ENCODE assay signal across 29 cellular contexts in the genomic region with DNA sequence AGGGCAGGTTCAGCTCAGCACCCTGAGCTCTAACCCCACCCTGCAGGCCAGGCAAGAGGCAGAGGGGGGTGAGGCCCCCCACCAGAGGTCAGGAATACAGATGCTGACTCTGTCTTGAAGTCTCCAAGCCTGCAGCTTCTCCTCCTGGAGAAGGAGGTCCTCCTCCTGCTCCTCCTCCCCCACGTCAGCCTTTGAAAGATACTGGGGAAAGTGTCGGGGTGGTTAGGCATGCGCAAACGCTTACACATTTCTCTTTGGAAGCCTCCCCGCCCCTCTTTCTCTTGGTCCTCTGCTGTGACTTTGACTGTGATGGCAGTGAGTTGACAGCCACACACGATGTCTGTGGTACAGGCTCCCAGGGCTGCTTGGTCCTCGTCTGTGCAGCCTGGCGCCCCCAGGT.
"Had no signal": no experiment of that assay in that cellular context is flagged by ENCODE, and none has a peak within 500 bp of the region (broad histone marks: within the 10 kb centered on the region; RNA-seq: fewer than 3 reads in every experiment).

No MANE protein-coding gene starts in this region.

- H3K27ac Mint-ChIP-seq: activated CD4-positive, alpha-beta memory T cell treated with anti-CD3 and anti-CD28 coated beads, Interleukin-2, amount 10 ng/mL, durations not matched to agents 7 days and 5 days; activated CD4-positive, alpha-beta T cell treated with anti-CD3 and anti-CD28 coated beads for 36 hours; activated CD4-positive, alpha-beta T cell treated with anti-CD3 and anti-CD28 coated beads, Interleukin-2, amount 10 ng/mL, durations not matched to agents 24 days and 14 days; activated naive CD4-positive, alpha-beta T cell treated with anti-CD3 and anti-CD28 coated beads, Interleukin-2, amount 10 ng/mL, durations not matched to agents 7 days and 5 days; activated naive CD4-positive, alpha-beta T cell treated with anti-CD3 and anti-CD28 coated beads, Interleukin-2, amount 50 U/mL, for 72 hours; activated naive CD8-positive, alpha-beta T cell treated with anti-CD3 and anti-CD28 coated beads, Interleukin-2, amount 10 ng/mL, durations not matched to agents 7 days and 5 days; activated T-cell treated with anti-CD3 and anti-CD28 coated beads, Interleukin-2, amount 50 U/mL, for 24 hours; activated T-cell treated with anti-CD3 and anti-CD28 coated beads, Interleukin-2, amount 50 U/mL, for 72 hours; brain; dendritic cell treated with granulocyte-macrophage colony-stimulating factor and Interleukin-4, amounts not matched to agents 40 ng/mL and 50 ng/mL, for 4 days had no signal

- H3K4me1 ChIP-seq: breast epithelium, foreskin keratinocyte had no signal

- H3K27me3 Mint-ChIP-seq: activated CD4-positive, alpha-beta memory T cell treated with anti-CD3 and anti-CD28 coated beads, Interleukin-2, amount 10 ng/mL, durations not matched to agents 7 days and 5 days; activated CD4-positive, alpha-beta T cell treated with anti-CD3 and anti-CD28 coated beads for 36 hours; activated CD4-positive, alpha-beta T cell treated with anti-CD3 and anti-CD28 coated beads, Interleukin-2, amount 10 ng/mL, durations not matched to agents 24 days and 14 days; activated naive CD4-positive, alpha-beta T cell treated with anti-CD3 and anti-CD28 coated beads, Interleukin-2, amount 10 ng/mL, durations not matched to agents 7 days and 5 days; activated naive CD8-positive, alpha-beta T cell treated with anti-CD3 and anti-CD28 coated beads, Interleukin-2, amount 10 ng/mL, durations not matched to agents 7 days and 5 days; activated T-cell treated with anti-CD3 and anti-CD28 coated beads, Interleukin-2, amount 50 U/mL, for 24 hours; brain had no signal

- H3K36me3 ChIP-seq: breast epithelium, cardiac muscle cell had no signal

- H3K4me1 Mint-ChIP-seq: activated CD4-positive, alpha-beta memory T cell treated with anti-CD3 and anti-CD28 coated beads, Interleukin-2, amount 10 ng/mL, durations not matched to agents 7 days and 5 days; activated CD4-positive, alpha-beta T cell treated with anti-CD3 and anti-CD28 coated beads for 36 hours; activated naive CD4-positive, alpha-beta T cell treated with anti-CD3 and anti-CD28 coated beads, Interleukin-2, amount 10 ng/mL, durations not matched to agents 7 days and 5 days; activated naive CD8-positive, alpha-beta T cell treated with anti-CD3 and anti-CD28 coated beads, Interleukin-2, amount 10 ng/mL, durations not matched to agents 7 days and 5 days had no signal

- H3K4me3 Mint-ChIP-seq: activated CD4-positive, alpha-beta memory T cell treated with anti-CD3 and anti-CD28 coated beads, Interleukin-2, amount 10 ng/mL, durations not matched to agents 7 days and 5 days; activated CD4-positive, alpha-beta T cell treated with anti-CD3 and anti-CD28 coated beads for 36 hours; activated CD4-positive, alpha-beta T cell treated with anti-CD3 and anti-CD28 coated beads, Interleukin-2, amount 10 ng/mL, durations not matched to agents 24 days and 14 days; activated naive CD4-positive, alpha-beta T cell treated with anti-CD3 and anti-CD28 coated beads, Interleukin-2, amount 10 ng/mL, durations not matched to agents 7 days and 5 days; activated naive CD8-positive, alpha-beta T cell treated with anti-CD3 and anti-CD28 coated beads, Interleukin-2, amount 10 ng/mL, durations not matched to agents 7 days and 5 days; activated T-cell treated with anti-CD3 and anti-CD28 coated beads, Interleukin-2, amount 50 U/mL, for 24 hours; activated T-cell treated with anti-CD3 and anti-CD28 coated beads, Interleukin-2, amount 50 U/mL, for 72 hours; brain; dendritic cell treated with granulocyte-macrophage colony-stimulating factor and Interleukin-4, amounts not matched to agents 40 ng/mL and 50 ng/mL, for 4 days had no signal

- H3K9me3 ChIP-seq: ascending aorta, breast epithelium, esophagus muscularis mucosa, gastroesophageal sphincter had no signal

- H3K36me3 Mint-ChIP-seq: activated naive CD4-positive, alpha-beta T cell treated with anti-CD3 and anti-CD28 coated beads, Interleukin-2, amount 10 ng/mL, durations not matched to agents 7 days and 5 days; activated naive CD4-positive, alpha-beta T cell treated with anti-CD3 and anti-CD28 coated beads, Interleukin-2, amount 50 U/mL, for 72 hours; activated naive CD8-positive, alpha-beta T cell treated with anti-CD3 and anti-CD28 coated beads, Interleukin-2, amount 10 ng/mL, durations not matched to agents 7 days and 5 days had no signal

- H3K9me3 Mint-ChIP-seq: activated CD4-positive, alpha-beta memory T cell treated with anti-CD3 and anti-CD28 coated beads, Interleukin-2, amount 10 ng/mL, durations not matched to agents 7 days and 5 days; activated CD4-positive, alpha-beta T cell treated with anti-CD3 and anti-CD28 coated beads, Interleukin-2, amount 10 ng/mL, durations not matched to agents 24 days and 14 days; activated naive CD4-positive, alpha-beta T cell treated with anti-CD3 and anti-CD28 coated beads, Interleukin-2, amount 10 ng/mL, durations not matched to agents 7 days and 5 days; activated naive CD8-positive, alpha-beta T cell treated with anti-CD3 and anti-CD28 coated beads, Interleukin-2, amount 10 ng/mL, durations not matched to agents 7 days and 5 days; activated T-cell treated with anti-CD3 and anti-CD28 coated beads, Interleukin-2, amount 50 U/mL, for 24 hours; activated T-cell treated with anti-CD3 and anti-CD28 coated beads, Interleukin-2, amount 50 U/mL, for 72 hours; dendritic cell treated with granulocyte-macrophage colony-stimulating factor and Interleukin-4, amounts not matched to agents 40 ng/mL and 50 ng/mL, for 4 days had no signal

- DNase-seq: activated CD4-positive, alpha-beta memory T cell treated with anti-CD3 and anti-CD28 coated beads, Interleukin-2, amount 10 ng/mL, durations not matched to agents 7 days and 5 days; activated CD4-positive, alpha-beta T cell treated with anti-CD3 and anti-CD28 coated beads for 36 hours; activated CD4-positive, alpha-beta T cell treated with anti-CD3 and anti-CD28 coated beads, Interleukin-2, amount 10 ng/mL, durations not matched to agents 24 days and 14 days; activated CD4-positive, CD25-positive, alpha-beta regulatory T cell; activated CD4-positive, CD25-positive, alpha-beta regulatory T cell treated with anti-CD3 and anti-CD28 coated beads, Interleukin-2, amount 50 U/mL, for 72 hours; activated CD8-positive, alpha-beta memory T cell treated with anti-CD3 and anti-CD28 coated beads, Interleukin-2, amount 50 U/mL, for 48 hours; activated gamma-delta T cell; activated naive CD4-positive, alpha-beta T cell; activated naive CD4-positive, alpha-beta T cell treated with anti-CD3 and anti-CD28 coated beads, Interleukin-2, amount 10 ng/mL, durations not matched to agents 7 days and 5 days; activated naive CD8-positive, alpha-beta T cell treated with anti-CD3 and anti-CD28 coated beads, Interleukin-2, amount 10 ng/mL, durations not matched to agents 7 days and 5 days; activated T-cell treated with anti-CD3 and anti-CD28 coated beads for 4 hours; activated T-cell treated with anti-CD3 and anti-CD28 coated beads, Interleukin-2, amount 50 U/mL, for 24 hours; activated T-cell treated with anti-CD3 and anti-CD28 coated beads, Interleukin-2, amount 50 U/mL, for 72 hours; central memory CD4-positive, alpha-beta T cell; cerebellar nuclear complex; dorsolateral prefrontal cortex; effector memory CD4-positive, alpha-beta T cell; erythroblast; foreskin keratinocyte; T-helper 2 cell had no signal

- H3K4me3 ChIP-seq: ascending aorta, breast epithelium, cardiac muscle cell, coronary artery, dorsolateral prefrontal cortex, esophagus muscularis mucosa, gastroesophageal sphincter had no signal

- H3K27me3 ChIP-seq: ascending aorta, breast epithelium, cardiac muscle cell, dorsolateral prefrontal cortex, esophagus muscularis mucosa, foreskin keratinocyte, gastroesophageal sphincter had no signal

- H3K27ac ChIP-seq: ascending aorta, breast epithelium, cardiac muscle cell, esophagus muscularis mucosa, foreskin keratinocyte had no signal
